In the genomic region with DNA sequence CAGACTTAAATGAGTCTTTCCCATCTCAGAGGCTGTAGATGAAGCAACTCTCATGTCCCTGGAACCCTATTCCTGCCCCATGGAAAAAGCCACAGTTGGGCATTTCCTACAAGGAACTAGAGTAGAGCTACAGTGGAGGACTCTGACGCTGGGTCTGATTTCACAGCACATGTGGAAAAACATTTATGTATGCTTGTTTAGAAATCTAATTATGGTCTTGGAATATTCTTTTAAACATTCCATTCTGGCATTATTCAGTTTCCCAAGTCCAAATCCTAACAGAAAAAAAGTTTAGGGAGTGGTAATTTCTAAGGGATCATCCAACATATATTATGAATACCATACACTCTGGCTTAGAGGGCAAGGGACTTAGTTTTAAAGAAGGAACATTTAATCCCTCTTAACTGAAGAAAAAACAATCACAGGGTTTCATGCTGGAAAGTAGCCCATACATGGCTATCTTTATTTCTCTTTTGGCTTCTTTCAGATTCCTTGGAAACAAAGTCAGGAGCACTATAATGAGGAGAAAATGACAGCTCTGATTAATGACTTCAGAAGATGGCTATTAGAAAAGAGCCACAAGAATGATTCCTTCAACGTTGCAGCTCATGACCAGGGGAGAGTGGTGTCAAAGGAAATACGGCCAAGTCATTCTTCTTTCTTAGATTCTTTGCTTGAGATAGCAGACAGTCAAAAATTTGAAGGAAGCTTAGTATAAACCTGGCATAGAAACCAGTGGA, we compare ENCODE assay signal across 25 cellular contexts. TPM values are rescaled to one million over a fixed set of nuclear protein-coding genes. Genes with fewer than 3 reads are reported as not detected.
"Had no signal": no experiment of that assay in that cellular context is flagged by ENCODE, and none has a peak within 500 bp of the region (broad histone marks: within the 10 kb centered on the region; RNA-seq: fewer than 3 reads in every experiment).

No MANE protein-coding gene starts in this region.

- H3K9me3 ChIP-seq: breast epithelium, mucosa of descending colon, pancreas, upper lobe of right lung had no signal

- FAIRE-seq: pancreas had no signal

- H3K36me3 ChIP-seq: breast epithelium, pancreas, upper lobe of right lung had no signal

- H3K27me3 Mint-ChIP-seq: activated naive CD4-positive, alpha-beta T cell treated with anti-CD3 and anti-CD28 coated beads, Interleukin-2, amount 10 ng/mL, durations not matched to agents 7 days and 5 days had no signal

- H3K4me3 ChIP-seq: breast epithelium, mucosa of descending colon, pancreas, upper lobe of right lung had no signal

- H3K4me1 ChIP-seq: breast epithelium, pancreas, upper lobe of right lung had no signal

- H3K27me3 ChIP-seq: upper lobe of right lung had no signal

- H3K36me3 Mint-ChIP-seq: activated naive CD4-positive, alpha-beta T cell treated with anti-CD3 and anti-CD28 coated beads, Interleukin-2, amount 10 ng/mL, durations not matched to agents 7 days and 5 days; memory B cell; naive thymus-derived CD4-positive, alpha-beta T cell had no signal

- H3K4me3 Mint-ChIP-seq: activated naive CD4-positive, alpha-beta T cell treated with anti-CD3 and anti-CD28 coated beads, Interleukin-2, amount 10 ng/mL, durations not matched to agents 7 days and 5 days; effector memory CD8-positive, alpha-beta T cell; memory B cell; naive thymus-derived CD4-positive, alpha-beta T cell had no signal

- H3K27ac ChIP-seq: pancreas, upper lobe of right lung, VCaP had no signal

- H3K27ac Mint-ChIP-seq: activated naive CD4-positive, alpha-beta T cell treated with anti-CD3 and anti-CD28 coated beads, Interleukin-2, amount 10 ng/mL, durations not matched to agents 7 days and 5 days; activated T-helper 2 cell treated with anti-CD3 and anti-CD28 coated beads, Interferon-gamma antibody, Interleukin-2, Interleukin-4, amounts not matched to agents 10 μg/mL and 5 μg/mL and 100 μg/mL, durations not matched to agents 14 hours and 24 hours and 36 hours; effector memory CD8-positive, alpha-beta T cell; memory B cell; naive thymus-derived CD4-positive, alpha-beta T cell had no signal

- H3K4me1 Mint-ChIP-seq: activated naive CD4-positive, alpha-beta T cell treated with anti-CD3 and anti-CD28 coated beads, Interleukin-2, amount 10 ng/mL, durations not matched to agents 7 days and 5 days had no signal

- DNase-seq: activated CD4-positive, alpha-beta T cell treated with anti-CD3 and anti-CD28 coated beads for 1 hour; activated CD4-positive, alpha-beta T cell treated with anti-CD3 and anti-CD28 coated beads, Interleukin-2, amount 50 U/mL, for 4 hours; activated naive CD4-positive, alpha-beta T cell treated with anti-CD3 and anti-CD28 coated beads, Interleukin-2, amount 10 ng/mL, durations not matched to agents 7 days and 5 days; activated T-cell treated with anti-CD3 and anti-CD28 coated beads, Interleukin-2, amount 50 U/mL, for 1 hour; cerebellar nuclear complex; dermis blood vessel endothelial cell; effector memory CD8-positive, alpha-beta T cell; hippocampal formation; left ventricle myocardium superior; mucosa of descending colon; naive thymus-derived CD4-positive, alpha-beta T cell; pancreas; stimulated activated CD4-positive, alpha-beta T cell treated with anti-CD3 and anti-CD28 coated beads, Interleukin-4, amount 100 ng/mL, for 4 hours; stimulated activated CD8-positive, alpha-beta memory T cell treated with anti-CD3 and anti-CD28 coated beads, Interleukin-4, amount 100 ng/mL, for 48 hours; stimulated activated naive CD8-positive, alpha-beta T cell treated with anti-CD3 and anti-CD28 coated beads, Interleukin-15, Interleukin-2, amounts not matched to agents 100 U/mL and 50 U/mL, for 24 hours; T-helper 9 cell; upper lobe of right lung had no signal

- H3K9me3 Mint-ChIP-seq: activated naive CD4-positive, alpha-beta T cell treated with anti-CD3 and anti-CD28 coated beads, Interleukin-2, amount 10 ng/mL, durations not matched to agents 7 days and 5 days; activated T-helper 2 cell treated with anti-CD3 and anti-CD28 coated beads, Interferon-gamma antibody, Interleukin-2, Interleukin-4, amounts not matched to agents 10 μg/mL and 5 μg/mL and 100 μg/mL, durations not matched to agents 14 hours and 24 hours and 36 hours; effector memory CD8-positive, alpha-beta T cell had no signal

RNA-seq across cellular contexts. Expression of a gene that starts 56.0 kb away (rescaled TPM):
- total RNA-seq: activated T-helper 2 cell treated with anti-CD3 and anti-CD28 coated beads, Interferon-gamma antibody, Interleukin-2, Interleukin-4, amounts not matched to agents 10 μg/mL and 5 μg/mL and 100 μg/mL, durations not matched to agents 14 hours and 24 hours and 36 hours; breast epithelium; dermis blood vessel endothelial cell; kidney epithelial cell; left ventricle myocardium superior; mucosa of descending colon; naive thymus-derived CD4-positive, alpha-beta T cell; pancreas; skeletal muscle tissue; temporal lobe; upper lobe of right lung had no signal
- polyA plus RNA-seq: adipose tissue; naive thymus-derived CD4-positive, alpha-beta T cell; pancreas had no signal
